Comparison of ENCODE assay signal across 8 cellular contexts in the genomic region with DNA sequence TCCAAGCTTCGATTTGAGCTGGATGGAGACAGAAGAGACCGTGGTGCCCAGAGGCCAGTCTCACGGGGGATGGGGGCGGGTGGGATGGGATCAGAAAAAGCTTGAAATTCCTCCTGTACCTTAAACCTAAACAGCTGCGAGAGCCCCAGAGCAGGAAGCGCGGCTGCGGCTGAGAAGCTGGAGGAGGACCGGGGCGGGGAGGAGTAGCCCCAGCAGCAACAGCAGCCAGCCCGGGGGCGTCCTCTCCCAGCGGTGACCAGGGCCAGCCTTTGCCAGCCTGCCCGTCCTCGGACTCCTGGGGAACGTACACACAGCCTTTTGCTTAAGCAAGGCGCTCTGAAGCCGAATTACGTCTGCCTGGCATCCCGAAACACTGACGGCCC. TPM values are rescaled to one million over a fixed set of nuclear protein-coding genes. Genes with fewer than 3 reads are reported as not detected.
DNase-seq lines count a peak whose midpoint lies in the region; ATAC-seq and TF ChIP-seq lines count a peak whose summit lies in the region.

No MANE protein-coding gene starts in this region.

- H3K14ac ChIP-seq in neuronal stem cell (ENCODE audit: low read length): no peak overlapping the region

- H2AFZ ChIP-seq in OCI-LY3 (ENCODE audit: low read depth, low read length) (peak overlapping the region; percentile 74), neuronal stem cell (ENCODE audit: low read length) (peak overlapping the region; percentile 99)

- no peaks in the 10 kb centered on the region for H3K79me1 ChIP-seq in neuronal stem cell (ENCODE audit: low read depth, low read length)

- TF ChIP-seq EP300 in esophagus muscularis mucosa (IDR thresholded peaks at IDR 0.05): no peak

- TF ChIP-seq CTCF in OCI-LY3 (IDR thresholded peaks at IDR 0.05; ENCODE audit: low read depth, low read length): no peak
- TF ChIP-seq CTCF in esophagus muscularis mucosa (IDR thresholded peaks at IDR 0.05): no peak

- H3K4me3 ChIP-seq in OCI-LY3 (ENCODE audit: low read length) (peak overlapping the region; percentile 78), esophagus muscularis mucosa (peak overlapping the region; percentile 55 to 65 (median 57)), neuronal stem cell (ENCODE audit: low read length in 2 of 2) (peak overlapping the region; percentile 44 to 71)

- H3K23ac ChIP-seq in neuronal stem cell (ENCODE audit: low read depth, low read length, poor library complexity): no peak overlapping the region

- H3K36me3 ChIP-seq in OCI-LY3 (replicated peaks; ENCODE audit: low read depth, low read length) (no peaks in the 10 kb centered on the region), esophagus muscularis mucosa (no peaks in the 10 kb centered on the region), neuronal stem cell (replicated peaks in 1 of 2; ENCODE audit: control insufficient read depth in 2 of 2, insufficient read depth in 2 of 2, low read length in 2 of 2) (no peaks in the 10 kb centered on the region)

- peak overlapping the region; percentile 70 for H2AK5ac ChIP-seq in neuronal stem cell (ENCODE audit: low read depth, low read length)

- H3K9me3 ChIP-seq in OCI-LY3 (ENCODE audit: insufficient read depth, low read length) (no peaks in the 10 kb centered on the region), esophagus muscularis mucosa (no peaks in the 10 kb centered on the region), neuronal stem cell (replicated peaks in 1 of 2; ENCODE audit: control insufficient read depth in 2 of 2, insufficient read depth in 1 of 2, low read depth in 1 of 2, low read length in 2 of 2) (peaks cover 0 to 2% of the 10 kb centered on the region in 2 donors)

- H2BK15ac ChIP-seq in neuronal stem cell (ENCODE audit: low read length): no peak overlapping the region

- H3K9ac ChIP-seq in OCI-LY3 (ENCODE audit: low read length) (peak overlapping the region; percentile 54), neuronal stem cell (ENCODE audit: low read depth, low read length, poor library complexity) (no peak overlapping the region)

- no peak overlapping the region for H4K91ac ChIP-seq in neuronal stem cell (ENCODE audit: low read depth, low read length, poor library complexity)

- no peaks in the 10 kb centered on the region for H3K79me2 ChIP-seq in OCI-LY3 (ENCODE audit: low read length)

- H2BK5ac ChIP-seq in neuronal stem cell (ENCODE audit: low read length): no peak overlapping the region

- no peak overlapping the region for H2BK12ac ChIP-seq in neuronal stem cell (ENCODE audit: low read length)

- H3K27me3 ChIP-seq in OCI-LY3 (ENCODE audit: low read depth, low read length) (no peaks in the 10 kb centered on the region; the same call in 1 of the 2 replicates), esophagus muscularis mucosa (peaks cover 0 to 78% (median 51%) of the 10 kb centered on the region in 4 donors), neuronal stem cell (ENCODE audit: control insufficient read depth in 3 of 3, insufficient read depth in 3 of 3, low read depth in 1 of 3, low read length in 3 of 3) (peaks cover 27 to 92% (median 67%) of the 10 kb centered on the region in 3 experiments)

- no peak overlapping the region for H2BK120ac ChIP-seq in neuronal stem cell (ENCODE audit: low read depth, low read length)

- H3K27ac ChIP-seq in OCI-LY3 (ENCODE audit: low read length) (no peak overlapping the region), esophagus muscularis mucosa (replicated peaks in 1 of 4) (no peak overlapping the region), neuronal stem cell (replicated peaks; ENCODE audit: low read length) (no peak overlapping the region)

- intact Hi-C loops in esophagus muscularis mucosa (cut with DNase I): loop anchor here (5.0 kb wide), 1 partner anchor 153 kb away; no protein-coding TSS in a partner anchor

- peak; percentile 81 for DNase-seq in NCI-H748 (lab: John Stamatoyannopoulos, UW; ENCODE audit: unreplicated experiment)
- DNase-seq in NCI-H748 treated with DMSO at 0.1 percent for 48 hours (lab: John Stamatoyannopoulos, UW): no peak
- peak; percentile 66 for DNase-seq in esophagus muscularis mucosa (ENCODE audit: extremely low spot score)
- no peak for DNase-seq in neuronal stem cell (ENCODE audit: low spot score)
- DNase-seq in HuH-7.5 (ENCODE audit: low spot score): no peak
- no peak for DNase-seq in NCI-H1048 (lab: John Stamatoyannopoulos, UW)

- WGBS in esophagus muscularis mucosa: 10% methylated on average over 5 of the region's 21 CpGs
- no CpG with 5 or more reads among the region's 21 CpGs for WGBS in neuronal stem cell (ENCODE audit: extremely low coverage in 2 of 2, insufficient read length in 2 of 2, insufficient replicate concordance in 1 of 2), 2 donors

- no peak for TF ChIP-seq POLR2A in esophagus muscularis mucosa (IDR thresholded peaks at IDR 0.05; ENCODE audit: low read depth)

- no peak overlapping the region for H4K8ac ChIP-seq in neuronal stem cell (ENCODE audit: low read depth, low read length)

- no peaks in the 10 kb centered on the region for H4K20me1 ChIP-seq in OCI-LY3 (ENCODE audit: insufficient read depth, low read length)

- H3K4me1 ChIP-seq in OCI-LY3 (ENCODE audit: low read length) (no peaks in the 10 kb centered on the region), esophagus muscularis mucosa (peaks cover 22 to 30% (median 28%) of the 10 kb centered on the region in 4 donors), neuronal stem cell (ENCODE audit: control insufficient read depth in 2 of 2, insufficient read depth in 1 of 2, low read depth in 1 of 2, low read length in 2 of 2) (peaks cover 5 to 6% of the 10 kb centered on the region in 2 donors)

- peak overlapping the region; percentile 86 for H3K18ac ChIP-seq in neuronal stem cell (ENCODE audit: low read length)

- H3K4me2 ChIP-seq in OCI-LY3 (ENCODE audit: low read length) (peak overlapping the region; percentile 79), neuronal stem cell (ENCODE audit: insufficient read depth, low read length, poor library complexity, severe bottlenecking) (peak overlapping the region; percentile 87)

- ATAC-seq in HG02610 (IDR thresholded peaks at IDR 0.05; ENCODE audit: unreplicated experiment): peak; percentile 25

- H3K4ac ChIP-seq in neuronal stem cell (ENCODE audit: low read length): no peak overlapping the region

RNA-seq across cellular contexts. Expression of gene PRDM13, which starts 17.4 kb away (rescaled TPM):
- total RNA-seq in esophagus muscularis mucosa: not detected
- polyA plus RNA-seq in neuronal stem cell (2013, experiment 1 of 2): not detected
- 0.03 TPM for polyA plus RNA-seq in neuronal stem cell (2013, experiment 2 of 2)

RNA-seq across cellular contexts. Expression of gene CCNC, which starts 20.8 kb away (rescaled TPM):
- 10 to 100 TPM; 27.4 to 50.7 (median 45.1) TPM for total RNA-seq in esophagus muscularis mucosa
- 49.0 TPM for polyA plus RNA-seq in neuronal stem cell (2013, experiment 1 of 2)
- polyA plus RNA-seq in neuronal stem cell (2013, experiment 2 of 2): 51.0 TPM

Comparison
In these comparisons a context has a peak if more than half of its experiments do, and no peak if none do; other contexts are left out.
1. DNase-seq: peak in NCI-H748 (single experiment) and esophagus muscularis mucosa (single experiment); none in NCI-H748 treated with DMSO at 0.1 percent for 48 hours (single experiment), neuronal stem cell (single experiment), HuH-7.5 (single experiment) and NCI-H1048 (single experiment).
2. Peak in every context shown above with its lines, with median percentiles within 50 percentile points of each other: H3K4me3 ChIP-seq.